In the genomic region with DNA sequence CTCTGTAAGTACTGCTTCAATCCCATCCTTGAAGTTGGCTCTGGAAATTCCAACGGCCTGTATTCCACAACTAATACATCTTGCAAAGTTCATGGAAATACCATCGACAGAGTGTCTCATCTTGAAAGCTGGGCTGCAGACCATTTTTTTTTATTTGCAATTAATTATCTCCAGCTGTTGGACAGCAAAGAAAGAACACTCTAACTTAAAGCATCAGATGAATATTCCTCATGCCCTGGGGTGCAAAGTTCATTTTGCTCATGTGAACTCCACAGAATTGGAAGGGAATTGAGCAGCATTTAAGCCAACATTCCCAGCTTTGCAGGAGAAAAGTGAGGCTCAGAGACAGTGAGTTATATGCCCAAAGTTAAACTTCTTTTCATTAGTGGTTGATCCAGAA, we compare ENCODE assay signal across 21 cellular contexts.
"Had no signal": no experiment of that assay in that cellular context is flagged by ENCODE, and none has a peak within 500 bp of the region (broad histone marks: within the 10 kb centered on the region; RNA-seq: fewer than 3 reads in every experiment).

No MANE protein-coding gene starts in this region.

- H3K9me3 ChIP-seq: breast epithelium, esophagus squamous epithelium, suprapubic skin had no signal

- H3K27me3 ChIP-seq: breast epithelium, esophagus squamous epithelium, suprapubic skin had no signal

- H3K27me3 Mint-ChIP-seq: activated naive CD8-positive, alpha-beta T cell treated with anti-CD3 and anti-CD28 coated beads, Interleukin-2, amount 10 ng/mL, durations not matched to agents 7 days and 5 days; natural killer cell treated with Interleukin-12 subunit alpha and Interleukin-12 subunit beta and Interleukin-15 and Interleukin-18, amount 100 ng/mL, for 72 hours; type B pancreatic cell had no signal

- H3K9me3 Mint-ChIP-seq: activated CD8-positive, alpha-beta T cell treated with anti-CD3 and anti-CD28 coated beads for 36 hours; activated naive CD8-positive, alpha-beta T cell treated with anti-CD3 and anti-CD28 coated beads, Interleukin-2, amount 10 ng/mL, durations not matched to agents 7 days and 5 days had no signal

- H3K4me1 Mint-ChIP-seq: activated naive CD8-positive, alpha-beta T cell treated with anti-CD3 and anti-CD28 coated beads, Interleukin-2, amount 10 ng/mL, durations not matched to agents 7 days and 5 days; WTC11 had no signal

- H3K4me1 ChIP-seq: breast epithelium, esophagus squamous epithelium, suprapubic skin had no signal

- ATAC-seq: activated CD8-positive, alpha-beta T cell treated with anti-CD3 and anti-CD28 coated beads for 36 hours; activated T-cell treated with anti-CD3 and anti-CD28 coated beads, Interleukin-2, amount 50 U/mL, for 72 hours; natural killer cell treated with Interleukin-12 subunit alpha and Interleukin-12 subunit beta and Interleukin-15 and Interleukin-18, amount 100 ng/mL, for 72 hours; right cardiac atrium; WTC11 had no signal

- H3K36me3 ChIP-seq: breast epithelium, esophagus squamous epithelium, suprapubic skin had no signal

- H3K4me3 Mint-ChIP-seq: activated CD8-positive, alpha-beta T cell treated with anti-CD3 and anti-CD28 coated beads for 36 hours; activated naive CD8-positive, alpha-beta T cell treated with anti-CD3 and anti-CD28 coated beads, Interleukin-2, amount 10 ng/mL, durations not matched to agents 7 days and 5 days; activated T-cell treated with anti-CD3 and anti-CD28 coated beads, Interleukin-2, amount 50 U/mL, for 72 hours; natural killer cell treated with Interleukin-12 subunit alpha and Interleukin-12 subunit beta and Interleukin-15 and Interleukin-18, amount 100 ng/mL, for 72 hours; type B pancreatic cell; WTC11 had no signal

- H3K36me3 Mint-ChIP-seq: activated naive CD8-positive, alpha-beta T cell treated with anti-CD3 and anti-CD28 coated beads, Interleukin-2, amount 10 ng/mL, durations not matched to agents 7 days and 5 days; natural killer cell treated with Interleukin-12 subunit alpha and Interleukin-12 subunit beta and Interleukin-15 and Interleukin-18, amount 100 ng/mL, for 72 hours; type B pancreatic cell; WTC11 had no signal

- H3K27ac ChIP-seq: esophagus squamous epithelium, suprapubic skin had no signal

- H3K4me3 ChIP-seq: breast epithelium, esophagus squamous epithelium, smooth muscle cell, suprapubic skin had no signal

- DNase-seq: activated CD4-positive, alpha-beta T cell treated with anti-CD3 and anti-CD28 coated beads for 4 hours; activated CD8-positive, alpha-beta T cell treated with anti-CD3 and anti-CD28 coated beads for 36 hours; activated naive CD8-positive, alpha-beta T cell treated with anti-CD3 and anti-CD28 coated beads, Interleukin-2, amount 10 ng/mL, durations not matched to agents 7 days and 5 days; activated T-cell treated with anti-CD3 and anti-CD28 coated beads, Interleukin-2, amount 50 U/mL, for 72 hours; anterior cingulate cortex; cerebellar nuclear complex; effector CD8-positive, alpha-beta T cell; esophagus squamous epithelium; hypothalamus; kidney; posterior cingulate gyrus; right cardiac atrium; stimulated activated CD4-positive, alpha-beta T cell treated with anti-CD3 and anti-CD28 coated beads, Interleukin-4, amount 100 ng/mL, for 4 hours; stimulated activated CD8-positive, alpha-beta memory T cell treated with anti-CD3 and anti-CD28 coated beads, Interleukin-4, amount 100 ng/mL, for 48 hours; stimulated activated naive CD4-positive, alpha-beta T cell treated with Interleukin-2 at 50 U/mL for 16 hours had no signal
